ENCODE assay signal across 1 cellular context in the genomic region with DNA sequence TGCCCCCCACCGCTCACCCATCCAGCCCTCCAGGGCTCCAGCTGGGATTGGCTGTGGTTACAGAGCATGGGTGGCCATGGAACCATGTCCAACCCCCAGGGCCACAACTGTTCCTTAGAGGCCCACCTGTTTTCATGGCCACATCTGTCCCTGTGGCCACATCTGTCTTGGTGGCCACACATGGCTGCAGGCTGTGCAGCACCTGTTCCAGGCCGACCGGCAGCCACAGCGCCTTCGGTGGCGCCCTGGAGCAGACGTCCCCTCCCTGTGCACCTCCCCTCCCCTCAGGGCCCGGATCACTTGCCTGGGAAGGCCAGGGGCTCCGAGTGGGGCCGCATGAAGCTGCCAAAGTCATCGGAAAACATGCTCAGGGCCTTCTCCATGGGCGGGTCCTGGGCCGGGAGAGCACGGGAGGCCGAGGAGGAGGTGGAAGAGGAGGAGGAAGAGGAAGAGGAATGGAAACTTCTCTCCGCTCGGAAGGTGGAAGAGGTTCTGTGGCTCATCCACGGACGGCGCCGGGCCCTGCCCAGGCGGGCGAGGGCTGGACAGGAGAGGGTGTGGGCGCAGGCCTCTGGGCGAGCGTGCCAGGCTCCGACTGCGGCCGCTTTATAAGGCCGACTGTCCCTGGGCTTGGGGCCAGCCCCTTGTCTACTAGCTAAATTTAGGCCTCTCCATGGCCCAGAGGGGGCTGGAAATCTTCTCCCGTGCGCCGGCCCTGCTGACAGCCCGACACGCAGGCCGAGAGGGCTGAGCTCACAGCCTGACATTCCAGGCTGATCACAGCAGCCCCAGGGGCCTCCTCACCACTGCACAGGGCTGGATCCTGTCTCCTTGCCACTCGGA.
TF ChIP-seq lines count a peak whose summit lies in the region.

A gene (minus strand): TSS at position 583 of the 843 bp plus-strand sequence. CDS start 80 bp downstream, at position 503.

TF ChIP-seq in GM23338, 12 proteins besides CTCF, POLR2A, EP300 and RAD21 (continued from another document):
- TF ChIP-seq, protein P1, sequence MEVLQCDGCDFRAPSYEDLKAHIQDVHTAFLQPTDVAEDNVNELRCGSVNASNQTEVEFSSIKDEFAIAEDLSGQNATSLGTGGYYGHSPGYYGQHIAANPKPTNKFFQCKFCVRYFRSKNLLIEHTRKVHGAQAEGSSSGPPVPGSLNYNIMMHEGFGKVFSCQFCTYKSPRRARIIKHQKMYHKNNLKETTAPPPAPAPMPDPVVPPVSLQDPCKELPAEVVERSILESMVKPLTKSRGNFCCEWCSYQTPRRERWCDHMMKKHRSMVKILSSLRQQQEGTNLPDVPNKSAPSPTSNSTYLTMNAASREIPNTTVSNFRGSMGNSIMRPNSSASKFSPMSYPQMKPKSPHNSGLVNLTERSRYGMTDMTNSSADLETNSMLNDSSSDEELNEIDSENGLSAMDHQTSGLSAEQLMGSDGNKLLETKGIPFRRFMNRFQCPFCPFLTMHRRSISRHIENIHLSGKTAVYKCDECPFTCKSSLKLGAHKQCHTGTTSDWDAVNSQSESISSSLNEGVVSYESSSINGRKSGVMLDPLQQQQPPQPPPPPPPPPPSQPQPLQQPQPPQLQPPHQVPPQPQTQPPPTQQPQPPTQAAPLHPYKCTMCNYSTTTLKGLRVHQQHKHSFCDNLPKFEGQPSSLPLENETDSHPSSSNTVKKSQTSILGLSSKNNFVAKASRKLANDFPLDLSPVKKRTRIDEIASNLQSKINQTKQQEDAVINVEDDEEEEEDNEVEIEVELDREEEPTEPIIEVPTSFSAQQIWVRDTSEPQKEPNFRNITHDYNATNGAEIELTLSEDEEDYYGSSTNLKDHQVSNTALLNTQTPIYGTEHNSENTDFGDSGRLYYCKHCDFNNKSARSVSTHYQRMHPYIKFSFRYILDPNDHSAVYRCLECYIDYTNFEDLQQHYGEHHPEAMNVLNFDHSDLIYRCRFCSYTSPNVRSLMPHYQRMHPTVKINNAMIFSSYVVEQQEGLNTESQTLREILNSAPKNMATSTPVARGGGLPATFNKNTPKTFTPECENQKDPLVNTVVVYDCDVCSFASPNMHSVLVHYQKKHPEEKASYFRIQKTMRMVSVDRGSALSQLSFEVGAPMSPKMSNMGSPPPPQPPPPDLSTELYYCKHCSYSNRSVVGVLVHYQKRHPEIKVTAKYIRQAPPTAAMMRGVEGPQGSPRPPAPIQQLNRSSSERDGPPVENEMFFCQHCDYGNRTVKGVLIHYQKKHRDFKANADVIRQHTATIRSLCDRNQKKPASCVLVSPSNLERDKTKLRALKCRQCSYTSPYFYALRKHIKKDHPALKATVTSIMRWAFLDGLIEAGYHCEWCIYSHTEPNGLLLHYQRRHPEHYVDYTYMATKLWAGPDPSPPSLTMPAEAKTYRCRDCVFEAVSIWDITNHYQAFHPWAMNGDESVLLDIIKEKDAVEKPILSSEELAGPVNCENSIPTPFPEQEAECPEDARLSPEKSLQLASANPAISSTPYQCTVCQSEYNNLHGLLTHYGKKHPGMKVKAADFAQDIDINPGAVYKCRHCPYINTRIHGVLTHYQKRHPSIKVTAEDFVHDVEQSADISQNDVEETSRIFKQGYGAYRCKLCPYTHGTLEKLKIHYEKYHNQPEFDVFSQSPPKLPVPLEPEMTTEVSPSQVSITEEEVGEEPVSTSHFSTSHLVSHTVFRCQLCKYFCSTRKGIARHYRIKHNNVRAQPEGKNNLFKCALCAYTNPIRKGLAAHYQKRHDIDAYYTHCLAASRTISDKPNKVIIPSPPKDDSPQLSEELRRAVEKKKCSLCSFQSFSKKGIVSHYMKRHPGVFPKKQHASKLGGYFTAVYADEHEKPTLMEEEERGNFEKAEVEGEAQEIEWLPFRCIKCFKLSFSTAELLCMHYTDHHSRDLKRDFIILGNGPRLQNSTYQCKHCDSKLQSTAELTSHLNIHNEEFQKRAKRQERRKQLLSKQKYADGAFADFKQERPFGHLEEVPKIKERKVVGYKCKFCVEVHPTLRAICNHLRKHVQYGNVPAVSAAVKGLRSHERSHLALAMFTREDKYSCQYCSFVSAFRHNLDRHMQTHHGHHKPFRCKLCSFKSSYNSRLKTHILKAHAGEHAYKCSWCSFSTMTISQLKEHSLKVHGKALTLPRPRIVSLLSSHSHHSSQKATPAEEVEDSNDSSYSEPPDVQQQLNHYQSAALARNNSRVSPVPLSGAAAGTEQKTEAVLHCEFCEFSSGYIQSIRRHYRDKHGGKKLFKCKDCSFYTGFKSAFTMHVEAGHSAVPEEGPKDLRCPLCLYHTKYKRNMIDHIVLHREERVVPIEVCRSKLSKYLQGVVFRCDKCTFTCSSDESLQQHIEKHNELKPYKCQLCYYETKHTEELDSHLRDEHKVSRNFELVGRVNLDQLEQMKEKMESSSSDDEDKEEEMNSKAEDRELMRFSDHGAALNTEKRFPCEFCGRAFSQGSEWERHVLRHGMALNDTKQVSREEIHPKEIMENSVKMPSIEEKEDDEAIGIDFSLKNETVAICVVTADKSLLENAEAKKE (CRISPR knock-in tag; IDR thresholded peaks at IDR 0.05) = no peak
- no peak for TF ChIP-seq NANOG (IDR thresholded peaks at IDR 0.05; ENCODE audit: borderline replicate concordance)
